ENCODE assay signal across 24 cellular contexts in the genomic region with DNA sequence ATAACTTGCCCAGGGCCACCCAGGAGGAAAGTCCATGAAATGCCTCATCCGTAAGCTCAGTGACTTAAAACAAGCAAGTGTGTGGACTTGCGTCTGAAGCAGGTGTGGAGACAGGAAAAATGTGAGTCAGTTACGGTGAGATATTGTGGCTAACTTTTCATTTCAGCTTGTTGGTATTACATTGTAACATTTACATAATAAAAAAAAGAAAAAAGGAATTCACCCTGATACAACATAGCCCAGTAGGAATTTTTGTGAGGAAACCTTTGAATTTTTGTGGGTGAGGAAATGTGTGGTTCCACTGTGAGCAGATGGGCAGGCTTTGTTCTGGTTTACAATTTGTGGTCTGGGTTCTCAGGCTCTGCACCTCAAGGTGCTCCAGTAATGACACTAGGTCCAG. TPM values are rescaled to one million over a fixed set of nuclear protein-coding genes. Genes with fewer than 3 reads are reported as not detected.
A peak's percentile ranks its signal among the peaks of the same experiment; 100 is the strongest.
DNase-seq lines count a peak whose midpoint lies in the region; ATAC-seq and TF ChIP-seq lines count a peak whose summit lies in the region.
"Had no signal": no experiment of that assay in that cellular context is flagged by ENCODE, and none has a peak within 500 bp of the region (broad histone marks: within the 10 kb centered on the region; RNA-seq: fewer than 3 reads in every experiment).

No MANE protein-coding gene starts in this region.

- H3K4me1 ChIP-seq in neural progenitor cell (peaks cover 11% of the 10 kb centered on the region), testis (peaks cover 3% of the 10 kb centered on the region), heart left ventricle (no peaks in the 10 kb centered on the region)
- H3K4me1 ChIP-seq: thyroid gland had no signal

- WGBS in testis, 2 donors: 67 to 69% methylated on average over 3 of the region's 3 CpGs
- WGBS in heart left ventricle, 4 donors: 90 to 96% (median 93%) methylated on average over 3 of the region's 3 CpGs

- DNase-seq in BJ (ENCODE audit: low read depth) (peak; percentile 65), SW480 (ENCODE audit: low spot score) (peak; percentile 56), epithelial cell of prostate (ENCODE audit: low read depth, low spot score) (peak; percentile 54), neural progenitor cell (ENCODE audit: low spot score) (no peak), GM20000 (ENCODE audit: low spot score) (no peak), testis (no peak), heart left ventricle (no peak), NCI-H524 (lab: John Stamatoyannopoulos, UW) (no peak)
- DNase-seq: activated CD4-positive, alpha-beta T cell treated with anti-CD3 and anti-CD28 coated beads for 36 hours; activated T-cell treated with anti-CD3 and anti-CD28 coated beads, Interleukin-2, amount 50 U/mL, for 72 hours; DMS79; hippocampal formation; kidney; natural killer cell; NCI-H2107; NCI-H524 treated with DMSO at 0.1 percent for 48 hours; stimulated activated naive CD4-positive, alpha-beta T cell treated with Interleukin-2 at 50 U/mL for 16 hours; thyroid gland had no signal

- H3K27me3 ChIP-seq in BJ (ENCODE audit: control insufficient read depth, insufficient read depth, low read length) (peaks cover 7% of the 10 kb centered on the region), neural progenitor cell (no peaks in the 10 kb centered on the region), testis (no peaks in the 10 kb centered on the region), heart left ventricle (peaks cover 0 to 9% (median 0%) of the 10 kb centered on the region in 9 donors)
- H3K27me3 ChIP-seq: thyroid gland had no signal

- no peaks in the 10 kb centered on the region for H3K27me3 Mint-ChIP-seq in neural progenitor cell (ENCODE audit: insufficient read depth, low read depth)
- H3K27me3 Mint-ChIP-seq: activated CD4-positive, alpha-beta T cell treated with anti-CD3 and anti-CD28 coated beads for 36 hours; activated naive CD4-positive, alpha-beta T cell treated with anti-CD3 and anti-CD28 coated beads, Interleukin-2, amount 50 U/mL, for 24 hours had no signal

- H3K9me3 Mint-ChIP-seq in neural progenitor cell: no peaks in the 10 kb centered on the region
- H3K9me3 Mint-ChIP-seq: activated naive CD4-positive, alpha-beta T cell treated with anti-CD3 and anti-CD28 coated beads, Interleukin-2, amount 50 U/mL, for 24 hours; activated T-cell treated with anti-CD3 and anti-CD28 coated beads, Interleukin-2, amount 50 U/mL, for 72 hours; dendritic cell treated with granulocyte-macrophage colony-stimulating factor and Interleukin-4, amounts not matched to agents 40 ng/mL and 50 ng/mL, for 4 days; natural killer cell had no signal

- H3K9me3 ChIP-seq in neural progenitor cell (ENCODE audit: low read depth) (no peaks in the 10 kb centered on the region), testis (no peaks in the 10 kb centered on the region), heart left ventricle (no peaks in the 10 kb centered on the region)
- H3K9me3 ChIP-seq: prostate gland, thyroid gland had no signal

- peaks cover 2% of the 10 kb centered on the region for H3F3A ChIP-seq in neural progenitor cell (ENCODE audit: low read depth)

- H3K4me1 Mint-ChIP-seq in neural progenitor cell: peaks cover 4% of the 10 kb centered on the region
- H3K4me1 Mint-ChIP-seq: activated naive CD4-positive, alpha-beta T cell treated with anti-CD3 and anti-CD28 coated beads, Interleukin-2, amount 50 U/mL, for 24 hours; natural killer cell had no signal

- CTCF ChIA-PET in BJ (lab: Yijun Ruan, JAX): interaction anchor here (0.6 kb wide), 1 partner anchor 73 kb away, joined by 3 read pairs; no protein-coding TSS in a partner anchor

- POLR2A ChIA-PET in BJ (lab: Charles Lee): interaction anchor here (0.6 to 0.7 kb wide), 2 partner anchors 86 to 1463 kb away, joined by 3 to 22 read pairs; no protein-coding TSS in a partner anchor

- H3K4me3 ChIP-seq in BJ (ENCODE audit: low read depth, low read length): no peak overlapping the region
- no peak overlapping the region for H3K4me3 ChIP-seq in neural progenitor cell
- no peak overlapping the region for H3K4me3 ChIP-seq in testis
- no peak overlapping the region for H3K4me3 ChIP-seq in heart left ventricle
- H3K4me3 ChIP-seq: prostate gland, skin epidermis, thyroid gland had no signal

- peaks cover 58% of the 10 kb centered on the region for H3K36me3 Mint-ChIP-seq in neural progenitor cell
- H3K36me3 Mint-ChIP-seq: activated naive CD4-positive, alpha-beta T cell treated with anti-CD3 and anti-CD28 coated beads, Interleukin-2, amount 50 U/mL, for 24 hours; natural killer cell had no signal

- TF ChIP-seq POLR2A in testis (IDR thresholded peaks at IDR 0.05) (no peak), heart left ventricle (IDR thresholded peaks at IDR 0.05) (no peak)

- H3K4me3 Mint-ChIP-seq in neural progenitor cell: no peak overlapping the region
- H3K4me3 Mint-ChIP-seq: activated CD4-positive, alpha-beta T cell treated with anti-CD3 and anti-CD28 coated beads for 36 hours; activated naive CD4-positive, alpha-beta T cell treated with anti-CD3 and anti-CD28 coated beads, Interleukin-2, amount 50 U/mL, for 24 hours; activated T-cell treated with anti-CD3 and anti-CD28 coated beads, Interleukin-2, amount 50 U/mL, for 72 hours; dendritic cell treated with granulocyte-macrophage colony-stimulating factor and Interleukin-4, amounts not matched to agents 40 ng/mL and 50 ng/mL, for 4 days; natural killer cell had no signal

- no peak overlapping the region for H2AFZ ChIP-seq in neural progenitor cell (replicated peaks)

- no peaks in the 10 kb centered on the region for H3K36me3 ChIP-seq in BJ (ENCODE audit: control insufficient read depth, insufficient read depth, low read length)
- H3K36me3 ChIP-seq in neural progenitor cell: peaks cover 16% of the 10 kb centered on the region
- H3K36me3 ChIP-seq in testis (ENCODE audit: low read depth, missing control alignments): no peaks in the 10 kb centered on the region
- no peaks in the 10 kb centered on the region for H3K36me3 ChIP-seq in heart left ventricle
- H3K36me3 ChIP-seq: prostate gland, thyroid gland had no signal

- H3K9ac ChIP-seq in neural progenitor cell: no peak overlapping the region

- H3K79me2 ChIP-seq in neural progenitor cell (ENCODE audit: low read depth): no peaks in the 10 kb centered on the region

- H4K20me1 ChIP-seq in neural progenitor cell (ENCODE audit: low read depth): no peaks in the 10 kb centered on the region

- no peak for ATAC-seq in heart left ventricle
- ATAC-seq: activated CD4-positive, alpha-beta T cell treated with anti-CD3 and anti-CD28 coated beads for 36 hours; activated T-cell treated with anti-CD3 and anti-CD28 coated beads, Interleukin-2, amount 50 U/mL, for 72 hours; HCT116; natural killer cell had no signal

- H3K4me2 ChIP-seq in neural progenitor cell: no peak overlapping the region

- H3K27ac Mint-ChIP-seq in neural progenitor cell: peak overlapping the region; percentile 87
- H3K27ac Mint-ChIP-seq: activated CD4-positive, alpha-beta T cell treated with anti-CD3 and anti-CD28 coated beads for 36 hours; activated naive CD4-positive, alpha-beta T cell treated with anti-CD3 and anti-CD28 coated beads, Interleukin-2, amount 50 U/mL, for 24 hours; activated T-cell treated with anti-CD3 and anti-CD28 coated beads, Interleukin-2, amount 50 U/mL, for 72 hours; dendritic cell treated with granulocyte-macrophage colony-stimulating factor and Interleukin-4, amounts not matched to agents 40 ng/mL and 50 ng/mL, for 4 days; natural killer cell had no signal

- intact Hi-C loops in testis (cut with DNase I; ENCODE audit: low total_unique reads) (no loop called here), heart left ventricle (cut with DNase I) (no loop called here)

- H3K27ac ChIP-seq in epithelial cell of prostate (no peak overlapping the region), neural progenitor cell (no peak overlapping the region), testis (no peak overlapping the region), heart left ventricle (no peak overlapping the region)
- H3K27ac ChIP-seq: RWPE1, thyroid gland had no signal

- TF ChIP-seq CTCF in BJ (IDR thresholded peaks at IDR 0.05; ENCODE audit: insufficient read depth, low read depth, low read length) (no peak), neural progenitor cell (IDR thresholded peaks at IDR 0.05) (no peak), GM20000 (IDR thresholded peaks at IDR 0.05; ENCODE audit: extremely low read depth, missing control alignments) (no peak), testis (IDR thresholded peaks at IDR 0.05) (no peak), heart left ventricle (IDR thresholded peaks at IDR 0.05) (no peak)

RNA-seq across cellular contexts. Expression of a gene that starts 33.7 kb away (rescaled TPM):
- polyA plus RNA-seq in BJ (2011; rRNA removed): 19.1 and 26.4 TPM in 2 replicates
- 4.8 and 10.6 TPM in 2 replicates for polyA minus RNA-seq in BJ (2011; rRNA and poly(A)+ RNA removed)
- 0.34 TPM in 1 of 2 replicates, not detected in the other for total RNA-seq in neural progenitor cell (ENCODE audit: low replicate concordance)
- total RNA-seq in testis: 10 to 100 TPM; 41.9 to 45.2 TPM
- 53.0 TPM for polyA plus RNA-seq in testis (ENCODE audit: insufficient read depth, low read depth, low replicate concordance)
- total RNA-seq in heart left ventricle: not detected
- not detected for polyA plus RNA-seq in heart left ventricle
- total RNA-seq: activated CD4-positive, alpha-beta T cell treated with anti-CD3 and anti-CD28 coated beads for 36 hours; activated T-cell treated with anti-CD3 and anti-CD28 coated beads, Interleukin-2, amount 50 U/mL, for 72 hours; natural killer cell had no signal

Comparison
In these comparisons a context has a peak if more than half of its experiments do, and no peak if none do; other contexts are left out.
1. DNase-seq: peak in BJ (single experiment), SW480 (single experiment) and epithelial cell of prostate (single experiment); none in neural progenitor cell (single experiment), GM20000 (single experiment), testis (single experiment), heart left ventricle (0 of 5) and NCI-H524 (0 of 2).
2. RNA of a gene that starts 33.7 kb away (total RNA-seq): 41.9 to 45.2 TPM in testis; 0.34 TPM in neural progenitor cell and not detected in heart left ventricle; every median in the first group is over 10 times any median in the second.